In genomic region chr4:2468464-2469191, GRCh38 we compare ENCODE assay signal across 8 cellular contexts. TPM values are rescaled to one million over a fixed set of nuclear protein-coding genes. Genes with fewer than 3 reads are reported as not detected.
DNase-seq lines count a peak whose midpoint lies in the region; ATAC-seq and TF ChIP-seq lines count a peak whose summit lies in the region.

Gene RNF4 (plus strand): TSS chr4:2469106. CDS start chr4:2490494, 21,388 bp downstream.

- H3K4me3 ChIP-seq in CD8-positive, alpha-beta T cell (ENCODE audit: low read depth, low read length) = peak within 1 kb of the TSS; percentile 54

- peaks cover 11% of the 10 kb centered on the region for H3K36me3 ChIP-seq in CD8-positive, alpha-beta T cell (ENCODE audit: insufficient read depth, low read length)

- POLR2A ChIA-PET in CD8-positive, alpha-beta T cell (lab: Charles Lee) = interaction anchor here (0.6 to 3.6 kb wide), 17 partner anchors 15 to 248 kb away, joined by 3 to 45 read pairs (median 4); partner anchors contain the start of genes CFAP99, FAM193A, HAUS3 and MXD4

- CTCF ChIA-PET in CD8-positive, alpha-beta T cell (lab: Charles Lee) = interaction anchor here (0.6 to 1.4 kb wide), 6 partner anchors 17 to 249 kb away, joined by 3 to 5 read pairs (median 4); partner anchors contain the start of genes CFAP99, FAM193A and ZFYVE28

- peak within 1 kb of the TSS; percentile 97 for H3K27ac ChIP-seq in CD8-positive, alpha-beta T cell (ENCODE audit: low read depth, low read length)

- intact Hi-C loops in CD8-positive, alpha-beta T cell (cut with DNase I, micrococcal nuclease) = loop anchor here (1.0 to 5.0 kb wide), 10 partner anchors 16 to 606 kb away; partner anchors contain the start of genes CFAP99 (in 2 of the 2), FAM193A (in 2 of the 2), HAUS3 (in 2 of the 2) and MXD4 (in 2 of the 2)

- TF ChIP-seq CTCF in CD8-positive, alpha-beta T cell (IDR thresholded peaks at IDR 0.05) = no peak

- no peaks in the 10 kb centered on the region for H3K9me3 Mint-ChIP-seq in CD8-positive, alpha-beta T cell

- peaks cover 45% of the 10 kb centered on the region for H3K4me1 Mint-ChIP-seq in CD8-positive, alpha-beta T cell (ENCODE audit: low read depth)

- peak; percentile 82 for ATAC-seq in CD8-positive, alpha-beta T cell
- ATAC-seq in GM19467 (IDR thresholded peaks at IDR 0.05; ENCODE audit: unreplicated experiment) = peak; percentile 71

- H3K9me3 ChIP-seq in CD8-positive, alpha-beta T cell (ENCODE audit: low read length) = no peaks in the 10 kb centered on the region

- H3K27me3 Mint-ChIP-seq in CD8-positive, alpha-beta T cell (ENCODE audit: low read depth) = no peaks in the 10 kb centered on the region

- peaks cover 37% of the 10 kb centered on the region for H3K36me3 Mint-ChIP-seq in CD8-positive, alpha-beta T cell

- H3K27ac Mint-ChIP-seq in CD8-positive, alpha-beta T cell = peak within 1 kb of the TSS; percentile 98

- peaks cover 42% of the 10 kb centered on the region for H3K4me1 ChIP-seq in CD8-positive, alpha-beta T cell (ENCODE audit: insufficient read depth, low read length)

- H3K4me3 Mint-ChIP-seq in CD8-positive, alpha-beta T cell = peak within 1 kb of the TSS; percentile 96

- no peaks in the 10 kb centered on the region for H3K27me3 ChIP-seq in CD8-positive, alpha-beta T cell (ENCODE audit: insufficient read depth, low read length)

- peak; percentile 90 to 97 (median 93) for DNase-seq in CD8-positive, alpha-beta T cell
- DNase-seq in HS-27A (ENCODE audit: low read depth) (peak; percentile 80), NK-92 (lab: John Stamatoyannopoulos, UW; ENCODE audit: unreplicated experiment) (peak; percentile 63), lung microvascular endothelial cell (ENCODE audit: low read depth in 2 of 2) (peak; percentile 96 to 97)
- DNase-seq in activated CD8-positive, alpha-beta memory T cell treated with anti-CD3 and anti-CD28 coated beads for 1 hour (ENCODE audit: extremely low read depth in 1 of 2, low read depth in 1 of 2) = peak; percentile 87 to 91
- DNase-seq in effector CD8-positive, alpha-beta T cell (lab: John Stamatoyannopoulos, UW) = peak; percentile 92
- peak; percentile 92 to 95 (median 93) for DNase-seq in stimulated activated CD4-positive, alpha-beta T cell treated with anti-CD3 and anti-CD28 coated beads, TNF-alpha, amount 100 ng/mL, for 48 hours (ENCODE audit: low read depth in 3 of 3)

RNA-seq across cellular contexts. Expression of gene RNF4, which starts in this region (rescaled TPM):
- total RNA-seq in CD8-positive, alpha-beta T cell = 100 to 1,000 TPM; 130 to 134 TPM
- 30.0 and 30.5 TPM in 2 replicates for total RNA-seq in lung microvascular endothelial cell

Comparison
In these comparisons a context has a peak if more than half of its experiments do, and no peak if none do; other contexts are left out.
1. Peak in every context shown above with its lines: DNase-seq, ATAC-seq, H3K4me3 ChIP-seq and H3K27ac ChIP-seq.